1 cellular context compared by ENCODE assay signal in the genomic region with DNA sequence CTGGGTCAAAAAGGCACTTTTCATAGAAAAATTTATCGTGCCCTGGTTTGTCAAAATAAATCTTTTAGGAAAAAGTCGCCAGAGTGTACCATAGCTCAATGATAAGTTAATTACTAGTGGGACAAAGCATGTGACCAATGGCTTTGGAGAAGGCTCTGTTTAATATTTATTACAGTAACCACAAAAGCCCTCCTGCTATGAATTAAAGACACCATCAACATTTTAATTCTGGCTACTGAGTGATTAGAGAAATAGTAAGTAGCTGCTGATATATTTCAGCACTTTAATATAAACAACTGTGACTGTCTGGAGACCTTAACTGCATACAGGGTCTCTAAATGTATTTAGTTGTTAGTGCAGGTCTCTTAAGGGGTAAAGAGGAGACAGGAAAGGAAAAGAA.
TF ChIP-seq lines count a peak whose summit lies in the region.

No MANE protein-coding gene starts in this region.

TF ChIP-seq in HEK293, 187 proteins besides CTCF, POLR2A, EP300 and RAD21 (continued from another document):
- TF ChIP-seq, protein P1, sequence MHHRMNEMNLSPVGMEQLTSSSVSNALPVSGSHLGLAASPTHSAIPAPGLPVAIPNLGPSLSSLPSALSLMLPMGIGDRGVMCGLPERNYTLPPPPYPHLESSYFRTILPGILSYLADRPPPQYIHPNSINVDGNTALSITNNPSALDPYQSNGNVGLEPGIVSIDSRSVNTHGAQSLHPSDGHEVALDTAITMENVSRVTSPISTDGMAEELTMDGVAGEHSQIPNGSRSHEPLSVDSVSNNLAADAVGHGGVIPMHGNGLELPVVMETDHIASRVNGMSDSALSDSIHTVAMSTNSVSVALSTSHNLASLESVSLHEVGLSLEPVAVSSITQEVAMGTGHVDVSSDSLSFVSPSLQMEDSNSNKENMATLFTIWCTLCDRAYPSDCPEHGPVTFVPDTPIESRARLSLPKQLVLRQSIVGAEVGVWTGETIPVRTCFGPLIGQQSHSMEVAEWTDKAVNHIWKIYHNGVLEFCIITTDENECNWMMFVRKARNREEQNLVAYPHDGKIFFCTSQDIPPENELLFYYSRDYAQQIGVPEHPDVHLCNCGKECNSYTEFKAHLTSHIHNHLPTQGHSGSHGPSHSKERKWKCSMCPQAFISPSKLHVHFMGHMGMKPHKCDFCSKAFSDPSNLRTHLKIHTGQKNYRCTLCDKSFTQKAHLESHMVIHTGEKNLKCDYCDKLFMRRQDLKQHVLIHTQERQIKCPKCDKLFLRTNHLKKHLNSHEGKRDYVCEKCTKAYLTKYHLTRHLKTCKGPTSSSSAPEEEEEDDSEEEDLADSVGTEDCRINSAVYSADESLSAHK (tag by site-specific recombination; IDR thresholded peaks at IDR 0.05), result 0 out of 2 replicates have a peak, but pooled peaks have one; percentile 15
- no peak for TF ChIP-seq ZXDB (tag by site-specific recombination; IDR thresholded peaks at IDR 0.05)
- no peak for TF ChIP-seq ZNF24 (tag by site-specific recombination; IDR thresholded peaks at IDR 0.05)
- no peak for TF ChIP-seq GLI4 (tag by site-specific recombination; IDR thresholded peaks at IDR 0.05)
- no peak for TF ChIP-seq ZFP41 (tag by site-specific recombination; IDR thresholded peaks at IDR 0.05; ENCODE audit: borderline replicate concordance)
- TF ChIP-seq ZNF214 (tag by site-specific recombination; IDR thresholded peaks at IDR 0.05; ENCODE audit: borderline replicate concordance), result no peak
- TF ChIP-seq, protein P2, sequence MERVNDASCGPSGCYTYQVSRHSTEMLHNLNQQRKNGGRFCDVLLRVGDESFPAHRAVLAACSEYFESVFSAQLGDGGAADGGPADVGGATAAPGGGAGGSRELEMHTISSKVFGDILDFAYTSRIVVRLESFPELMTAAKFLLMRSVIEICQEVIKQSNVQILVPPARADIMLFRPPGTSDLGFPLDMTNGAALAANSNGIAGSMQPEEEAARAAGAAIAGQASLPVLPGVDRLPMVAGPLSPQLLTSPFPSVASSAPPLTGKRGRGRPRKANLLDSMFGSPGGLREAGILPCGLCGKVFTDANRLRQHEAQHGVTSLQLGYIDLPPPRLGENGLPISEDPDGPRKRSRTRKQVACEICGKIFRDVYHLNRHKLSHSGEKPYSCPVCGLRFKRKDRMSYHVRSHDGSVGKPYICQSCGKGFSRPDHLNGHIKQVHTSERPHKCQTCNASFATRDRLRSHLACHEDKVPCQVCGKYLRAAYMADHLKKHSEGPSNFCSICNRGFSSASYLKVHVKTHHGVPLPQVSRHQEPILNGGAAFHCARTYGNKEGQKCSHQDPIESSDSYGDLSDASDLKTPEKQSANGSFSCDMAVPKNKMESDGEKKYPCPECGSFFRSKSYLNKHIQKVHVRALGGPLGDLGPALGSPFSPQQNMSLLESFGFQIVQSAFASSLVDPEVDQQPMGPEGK (tag by site-specific recombination; IDR thresholded peaks at IDR 0.05), result no peak
